ENCODE assay signal across 18 cellular contexts in genomic region chr9:76313771-76314170, GRCh38.
"Had no signal": no experiment of that assay in that cellular context is flagged by ENCODE, and none has a peak within 500 bp of the region (broad histone marks: within the 10 kb centered on the region; RNA-seq: fewer than 3 reads in every experiment).

No MANE protein-coding gene starts in this region.

- H3K27ac ChIP-seq: esophagus squamous epithelium, gastroesophageal sphincter, left ventricle myocardium inferior, lower lobe of right lung, neutrophil, psoas muscle, sigmoid colon, skin epidermis, upper lobe of right lung, vagina had no signal

- H3K27me3 Mint-ChIP-seq: dendritic cell treated with granulocyte-macrophage colony-stimulating factor and Interleukin-4, amounts not matched to agents 40 ng/mL and 50 ng/mL, for 4 days; memory B cell had no signal

- H3K9me3 ChIP-seq: esophagus squamous epithelium, gastroesophageal sphincter, left ventricle myocardium inferior, lower lobe of right lung, neutrophil, psoas muscle, sigmoid colon, upper lobe of right lung, vagina had no signal

- H3K27ac Mint-ChIP-seq: dendritic cell treated with granulocyte-macrophage colony-stimulating factor and Interleukin-4, amounts not matched to agents 40 ng/mL and 50 ng/mL, for 4 days; memory B cell; naive thymus-derived CD8-positive, alpha-beta T cell had no signal

- ATAC-seq: gastroesophageal sphincter; lower lobe of right lung; naive thymus-derived CD8-positive, alpha-beta T cell; psoas muscle; upper lobe of right lung had no signal

- H3K4me1 Mint-ChIP-seq: central memory CD8-positive, alpha-beta T cell; memory B cell; naive thymus-derived CD8-positive, alpha-beta T cell had no signal

- H3K9me3 Mint-ChIP-seq: central memory CD8-positive, alpha-beta T cell; dendritic cell treated with granulocyte-macrophage colony-stimulating factor and Interleukin-4, amounts not matched to agents 40 ng/mL and 50 ng/mL, for 4 days; memory B cell had no signal

- DNase-seq: esophagus squamous epithelium; foreskin fibroblast; left ventricle myocardium inferior; lower lobe of right lung; midbrain; naive thymus-derived CD8-positive, alpha-beta T cell; psoas muscle; sigmoid colon; stimulated activated CD4-positive, alpha-beta T cell treated with anti-CD3 and anti-CD28 coated beads, Interleukin-12 subunit alpha, Interleukin-12 subunit beta, amount 100 ng/mL, for 4 hours; stimulated activated naive CD4-positive, alpha-beta T cell; upper lobe of right lung had no signal

- H3K4me3 ChIP-seq: esophagus squamous epithelium, gastroesophageal sphincter, left ventricle myocardium inferior, lower lobe of right lung, psoas muscle, sigmoid colon, skin epidermis, upper lobe of right lung, vagina had no signal

- H3K27me3 ChIP-seq: esophagus squamous epithelium, gastroesophageal sphincter, neutrophil, sigmoid colon, upper lobe of right lung, vagina had no signal

- H3K4me1 ChIP-seq: esophagus squamous epithelium, gastroesophageal sphincter, left ventricle myocardium inferior, lower lobe of right lung, psoas muscle, sigmoid colon, upper lobe of right lung, vagina had no signal

- H3K36me3 ChIP-seq: esophagus squamous epithelium, gastroesophageal sphincter, left ventricle myocardium inferior, lower lobe of right lung, neutrophil, sigmoid colon, upper lobe of right lung, vagina had no signal

- H3K4me3 Mint-ChIP-seq: central memory CD8-positive, alpha-beta T cell; dendritic cell treated with granulocyte-macrophage colony-stimulating factor and Interleukin-4, amounts not matched to agents 40 ng/mL and 50 ng/mL, for 4 days; memory B cell; naive thymus-derived CD8-positive, alpha-beta T cell had no signal
